ENCODE assay signal across 18 cellular contexts in the genomic region with DNA sequence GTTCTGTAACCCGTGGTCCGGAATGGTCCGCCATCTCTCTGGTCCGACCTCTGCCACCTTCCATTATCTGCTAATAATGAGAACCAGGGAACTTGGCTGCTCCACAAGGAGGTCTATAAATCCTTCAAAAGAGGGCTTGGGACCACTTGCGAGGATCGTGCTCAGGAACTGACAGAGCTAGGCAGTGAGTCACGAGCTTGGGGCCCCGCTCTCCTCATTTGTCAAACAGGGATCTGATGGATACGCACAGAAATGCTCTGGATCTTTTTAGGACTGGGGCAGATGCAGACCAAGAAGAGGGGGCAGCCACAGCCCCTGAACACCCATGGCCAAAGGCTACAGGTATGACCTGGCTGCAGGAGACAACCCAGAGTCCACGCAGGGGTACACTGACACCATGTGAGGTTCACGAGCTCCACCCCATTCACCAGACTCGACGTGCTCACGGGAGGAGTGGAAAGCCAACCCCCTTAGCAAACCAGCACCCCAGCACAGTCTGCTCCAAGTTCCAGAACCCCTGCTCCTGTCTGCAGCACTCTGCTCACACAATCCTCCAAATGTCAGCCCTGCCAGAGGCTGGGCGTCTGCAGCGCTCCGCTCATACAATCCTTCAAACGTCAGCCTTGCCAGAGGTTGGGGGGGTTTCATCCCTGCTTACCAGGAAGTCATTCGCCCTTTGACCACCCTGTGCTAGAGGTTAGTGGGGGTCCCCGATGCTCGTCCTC. TPM values are rescaled to one million over a fixed set of nuclear protein-coding genes. Genes with fewer than 3 reads are reported as not detected.
"Had no signal": no experiment of that assay in that cellular context is flagged by ENCODE, and none has a peak within 500 bp of the region (broad histone marks: within the 10 kb centered on the region; RNA-seq: fewer than 3 reads in every experiment).

No MANE protein-coding gene starts in this region.

- H3K27me3 ChIP-seq: body of pancreas had no signal

- H3K4me1 ChIP-seq: body of pancreas, lower lobe of right lung, parathyroid adenoma had no signal

- H3K4me3 Mint-ChIP-seq: activated CD4-positive, alpha-beta memory T cell treated with anti-CD3 and anti-CD28 coated beads for 36 hours; activated CD4-positive, alpha-beta T cell treated with anti-CD3 and anti-CD28 coated beads for 36 hours; activated CD8-positive, alpha-beta memory T cell treated with anti-CD3 and anti-CD28 coated beads, Interleukin-2, amount 10 ng/mL, durations not matched to agents 7 days and 5 days; activated naive CD8-positive, alpha-beta T cell treated with anti-CD3 and anti-CD28 coated beads for 36 hours; activated T-cell treated with anti-CD3 and anti-CD28 coated beads, Interleukin-2, amount 50 U/mL, for 4 hours; mesothelial cell of epicardium; stimulated activated naive CD8-positive, alpha-beta T cell treated with anti-CD3 and anti-CD28 coated beads, Interleukin-15, amount 100 ng/mL, for 72 hours; type B pancreatic cell had no signal

- ATAC-seq: activated CD4-positive, alpha-beta T cell treated with anti-CD3 and anti-CD28 coated beads for 36 hours; activated CD8-positive, alpha-beta memory T cell treated with anti-CD3 and anti-CD28 coated beads, Interleukin-2, amount 10 ng/mL, durations not matched to agents 7 days and 5 days; activated T-cell treated with anti-CD3 and anti-CD28 coated beads, Interleukin-2, amount 50 U/mL, for 4 hours; body of pancreas; lower lobe of right lung; stimulated activated naive CD8-positive, alpha-beta T cell treated with anti-CD3 and anti-CD28 coated beads, Interleukin-15, amount 100 ng/mL, for 72 hours had no signal

- H3K27me3 Mint-ChIP-seq: activated CD4-positive, alpha-beta memory T cell treated with anti-CD3 and anti-CD28 coated beads for 36 hours; activated CD4-positive, alpha-beta T cell treated with anti-CD3 and anti-CD28 coated beads for 36 hours; activated CD8-positive, alpha-beta memory T cell treated with anti-CD3 and anti-CD28 coated beads, Interleukin-2, amount 10 ng/mL, durations not matched to agents 7 days and 5 days; activated naive CD8-positive, alpha-beta T cell treated with anti-CD3 and anti-CD28 coated beads for 36 hours; stimulated activated naive CD8-positive, alpha-beta T cell treated with anti-CD3 and anti-CD28 coated beads, Interleukin-15, amount 100 ng/mL, for 72 hours; type B pancreatic cell had no signal

- DNase-seq: activated CD4-positive, alpha-beta memory T cell treated with anti-CD3 and anti-CD28 coated beads for 36 hours; activated CD4-positive, alpha-beta T cell treated with anti-CD3 and anti-CD28 coated beads for 36 hours; activated CD8-positive, alpha-beta memory T cell treated with anti-CD3 and anti-CD28 coated beads, Interleukin-2, amount 10 ng/mL, durations not matched to agents 7 days and 5 days; activated gamma-delta T cell; activated naive CD8-positive, alpha-beta T cell treated with anti-CD3 and anti-CD28 coated beads for 36 hours; activated T-cell treated with anti-CD3 and anti-CD28 coated beads, Interleukin-2, amount 50 U/mL, for 4 hours; amygdala; body of pancreas; effector memory CD4-positive, alpha-beta T cell; foreskin melanocyte; stimulated activated naive CD8-positive, alpha-beta T cell treated with anti-CD3 and anti-CD28 coated beads, Interleukin-15, amount 100 ng/mL, for 72 hours; T-helper 2 cell had no signal

- H3K9me3 ChIP-seq: body of pancreas, lower lobe of right lung had no signal

- H3K9me3 Mint-ChIP-seq: activated CD4-positive, alpha-beta memory T cell treated with anti-CD3 and anti-CD28 coated beads for 36 hours; activated naive CD8-positive, alpha-beta T cell treated with anti-CD3 and anti-CD28 coated beads for 36 hours; activated T-cell treated with anti-CD3 and anti-CD28 coated beads, Interleukin-2, amount 50 U/mL, for 4 hours; mesothelial cell of epicardium; stimulated activated naive CD8-positive, alpha-beta T cell treated with anti-CD3 and anti-CD28 coated beads, Interleukin-15, amount 100 ng/mL, for 72 hours; type B pancreatic cell had no signal

- H3K27ac ChIP-seq: body of pancreas, epithelial cell of prostate, lower lobe of right lung, parathyroid adenoma had no signal

- H3K4me1 Mint-ChIP-seq: activated CD4-positive, alpha-beta T cell treated with anti-CD3 and anti-CD28 coated beads for 36 hours; activated naive CD8-positive, alpha-beta T cell treated with anti-CD3 and anti-CD28 coated beads for 36 hours; mesothelial cell of epicardium; stimulated activated naive CD8-positive, alpha-beta T cell treated with anti-CD3 and anti-CD28 coated beads, Interleukin-15, amount 100 ng/mL, for 72 hours had no signal

- H3K27ac Mint-ChIP-seq: activated CD4-positive, alpha-beta memory T cell treated with anti-CD3 and anti-CD28 coated beads for 36 hours; activated CD4-positive, alpha-beta T cell treated with anti-CD3 and anti-CD28 coated beads for 36 hours; activated CD8-positive, alpha-beta memory T cell treated with anti-CD3 and anti-CD28 coated beads, Interleukin-2, amount 10 ng/mL, durations not matched to agents 7 days and 5 days; activated naive CD8-positive, alpha-beta T cell treated with anti-CD3 and anti-CD28 coated beads for 36 hours; mesothelial cell of epicardium; type B pancreatic cell had no signal

- H3K4me3 ChIP-seq: body of pancreas, lower lobe of right lung had no signal

RNA-seq across cellular contexts. Expression of a gene that starts 45.8 kb away (rescaled TPM):
- total RNA-seq: skeletal muscle tissue had no signal
